Comparison of ENCODE assay signal across 18 cellular contexts in the genomic region with DNA sequence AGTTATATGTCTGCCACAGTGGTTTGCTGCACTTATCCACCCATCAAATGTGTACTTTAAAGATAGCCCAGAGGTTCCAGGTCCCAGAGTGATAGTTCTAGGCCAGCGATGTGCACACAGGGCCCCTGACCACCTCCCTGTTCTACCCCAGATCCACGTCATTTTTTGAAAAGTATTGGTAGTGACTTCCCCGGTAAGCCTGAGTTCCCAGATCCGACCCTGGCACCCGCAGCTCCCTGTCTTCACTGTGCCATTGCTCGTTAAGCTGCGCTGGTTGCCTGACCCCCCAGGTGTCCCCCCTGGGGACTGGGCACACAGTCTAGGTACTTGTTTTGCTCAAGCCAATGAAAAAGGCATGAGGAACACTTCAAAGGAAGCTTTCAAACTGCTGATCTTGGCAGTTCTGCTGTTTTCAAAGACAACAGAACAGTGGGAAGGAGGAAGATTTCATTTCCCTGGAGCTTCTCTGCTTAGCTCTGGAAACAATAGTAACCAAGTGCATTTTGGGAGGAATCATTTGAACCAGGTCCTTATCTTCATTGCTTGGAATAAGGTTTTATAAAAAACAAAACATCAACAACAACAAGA.
DNase-seq lines count a peak whose midpoint lies in the region; ATAC-seq and TF ChIP-seq lines count a peak whose summit lies in the region.
"Had no signal": no experiment of that assay in that cellular context is flagged by ENCODE, and none has a peak within 500 bp of the region (broad histone marks: within the 10 kb centered on the region; RNA-seq: fewer than 3 reads in every experiment).

No MANE protein-coding gene starts in this region.

- no peak overlapping the region for H3K27ac ChIP-seq in PC-9
- H3K27ac ChIP-seq: HL-60 had no signal

- no peaks in the 10 kb centered on the region for H3K27me3 Mint-ChIP-seq in T-helper 17 cell
- H3K27me3 Mint-ChIP-seq in dendritic cell treated with granulocyte-macrophage colony-stimulating factor and Interleukin-4, amounts not matched to agents 40 ng/mL and 50 ng/mL, for 4 days, result no peaks in the 10 kb centered on the region

- H4K20me1 ChIP-seq in PC-9 (ENCODE audit: insufficient read depth), result no peaks in the 10 kb centered on the region

- H3F3A ChIP-seq in PC-9 (ENCODE audit: insufficient read depth, low read depth), result no peaks in the 10 kb centered on the region

- no peaks in the 10 kb centered on the region for H3K27me3 ChIP-seq in PC-9 (ENCODE audit: insufficient read depth, low read depth)

- POLR2A ChIA-PET in PC-9 (lab: Charles Lee; ENCODE audit: unreplicated experiment), result interaction anchor here (0.5 kb wide), 1 partner anchor 119 kb away, joined by 5 read pairs; no protein-coding TSS in a partner anchor

- H3K9me2 ChIP-seq in PC-9 (ENCODE audit: insufficient read depth), result no peaks in the 10 kb centered on the region

- intact Hi-C loops in dendritic cell treated with granulocyte-macrophage colony-stimulating factor and Interleukin-4, amounts not matched to agents 40 ng/mL and 50 ng/mL, for 4 days (cut with micrococcal nuclease), result no loop called here
- intact Hi-C loops in PC-9 (cut with micrococcal nuclease; ENCODE audit: unreplicated experiment), result no loop called here

- DNase-seq in T-helper 17 cell (no peak), medulla oblongata (ENCODE audit: extremely low spot score) (peak; percentile 73), smooth muscle cell of the brain vasculature (ENCODE audit: low read depth, low spot score) (peak; percentile 67), GOT3 (lab: John Stamatoyannopoulos, UW) (no peak), PC-9 (no peak), HT-29 (ENCODE audit: low spot score) (no peak), NCI-H2196 (lab: John Stamatoyannopoulos, UW; ENCODE audit: unreplicated experiment) (no peak)
- DNase-seq: COR-L47, MV-4-11, NCI-H1417 treated with DMSO at 0.1 percent for 48 hours, NCI-H1930, NCI-H510A treated with DMSO at 0.1 percent for 48 hours had no signal

- peaks cover 9% of the 10 kb centered on the region for H3K4me1 Mint-ChIP-seq in T-helper 17 cell
- peaks cover 31% of the 10 kb centered on the region for H3K4me1 Mint-ChIP-seq in dendritic cell treated with granulocyte-macrophage colony-stimulating factor and Interleukin-4, amounts not matched to agents 40 ng/mL and 50 ng/mL, for 4 days (ENCODE audit: low read depth)

- H3K9me3 ChIP-seq in T-helper 17 cell (ENCODE audit: control insufficient read depth, low read length, poor library complexity, severe bottlenecking) (no peaks in the 10 kb centered on the region), PC-9 (ENCODE audit: insufficient read depth, low read depth) (peaks cover 20% of the 10 kb centered on the region)

- no peak for TF ChIP-seq CTCF in PC-9 (conservative IDR thresholded peaks at IDR 0.05)

- peak overlapping the region; percentile 37 for H3K27ac Mint-ChIP-seq in T-helper 17 cell
- peak overlapping the region; percentile 4 for H3K27ac Mint-ChIP-seq in dendritic cell treated with granulocyte-macrophage colony-stimulating factor and Interleukin-4, amounts not matched to agents 40 ng/mL and 50 ng/mL, for 4 days
- H3K27ac Mint-ChIP-seq: CD14-positive monocyte had no signal

- no peak overlapping the region for H3K4me3 Mint-ChIP-seq in T-helper 17 cell
- no peak overlapping the region for H3K4me3 Mint-ChIP-seq in dendritic cell treated with granulocyte-macrophage colony-stimulating factor and Interleukin-4, amounts not matched to agents 40 ng/mL and 50 ng/mL, for 4 days
- H3K4me3 Mint-ChIP-seq: CD14-positive monocyte had no signal

- H3K79me2 ChIP-seq in PC-9 (ENCODE audit: low read depth), result no peaks in the 10 kb centered on the region

- no peak overlapping the region for H2AFZ ChIP-seq in PC-9

- peaks cover 4% of the 10 kb centered on the region for H3K36me3 Mint-ChIP-seq in T-helper 17 cell (ENCODE audit: low read depth)
- no peaks in the 10 kb centered on the region for H3K36me3 Mint-ChIP-seq in dendritic cell treated with granulocyte-macrophage colony-stimulating factor and Interleukin-4, amounts not matched to agents 40 ng/mL and 50 ng/mL, for 4 days (ENCODE audit: low read depth)

- ATAC-seq in T-helper 17 cell, result no peak
- ATAC-seq: HCT116, K562, Panc1 had no signal

- no peaks in the 10 kb centered on the region for H3K36me3 ChIP-seq in PC-9 (ENCODE audit: low read depth)

- no peak overlapping the region for H3K4me3 ChIP-seq in PC-9
- H3K4me3 ChIP-seq: K562 had no signal

- CTCF ChIA-PET in PC-9 (lab: Charles Lee), result no interaction called here

- BruUV-seq in PC-9 (replicated peaks; lab: Mats Ljungman, UMichigan), result no TSS peak

- H3K9me3 Mint-ChIP-seq in dendritic cell treated with granulocyte-macrophage colony-stimulating factor and Interleukin-4, amounts not matched to agents 40 ng/mL and 50 ng/mL, for 4 days, result peaks cover 8% of the 10 kb centered on the region

- H3K4me1 ChIP-seq in PC-9 (replicated peaks; ENCODE audit: insufficient read depth), result no peaks in the 10 kb centered on the region

- no peak overlapping the region for H3K4me2 ChIP-seq in PC-9

Comparison
In these comparisons a context has a peak if more than half of its experiments do, and no peak if none do; other contexts are left out.
1. DNase-seq: peak in medulla oblongata (single experiment) and smooth muscle cell of the brain vasculature (single experiment); none in T-helper 17 cell (0 of 3), GOT3 (single experiment), PC-9 (0 of 2), HT-29 (single experiment) and NCI-H2196 (single experiment).